Comparison of ENCODE assay signal across 23 cellular contexts in the genomic region with DNA sequence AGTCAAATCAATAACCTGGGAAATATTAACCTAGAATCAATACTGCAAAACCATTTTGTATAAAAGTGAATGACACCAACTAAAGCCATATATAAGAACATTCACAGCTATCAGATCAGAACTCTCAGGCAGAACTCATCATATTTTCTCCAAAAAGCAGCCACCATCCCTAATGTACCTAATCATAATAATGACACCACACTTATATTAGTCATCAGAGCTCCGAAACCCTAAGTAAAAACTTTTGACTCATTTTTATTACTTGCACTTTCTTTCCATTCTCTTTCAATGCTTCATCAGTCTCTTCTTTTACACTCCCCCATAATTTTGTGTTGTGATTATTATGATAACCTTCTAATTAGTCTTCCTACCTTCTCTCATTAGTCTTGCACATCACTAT. TPM values are rescaled to one million over a fixed set of nuclear protein-coding genes. Genes with fewer than 3 reads are reported as not detected.
A peak's percentile ranks its signal among the peaks of the same experiment; 100 is the strongest.
DNase-seq lines count a peak whose midpoint lies in the region; ATAC-seq, FAIRE-seq and TF ChIP-seq lines count a peak whose summit lies in the region.
"Had no signal": no experiment of that assay in that cellular context is flagged by ENCODE, and none has a peak within 500 bp of the region (broad histone marks: within the 10 kb centered on the region; RNA-seq: fewer than 3 reads in every experiment).

No MANE protein-coding gene starts in this region.

- dilution Hi-C loops in IMR-90 (cut with HindIII; ENCODE audit: low sequenced_read_pairs, unreplicated experiment): no loop called here

- H3K27ac ChIP-seq in IMR-90 (ENCODE audit: insufficient read depth, low read length) (no peak overlapping the region), GM12878 (ENCODE audit: control insufficient read depth, insufficient read depth) (no peak overlapping the region)

- peak; percentile 53 for ATAC-seq in activated CD4-positive, alpha-beta T cell treated with anti-CD3 and anti-CD28 coated beads for 36 hours
- peak; percentile 21; the same call in 1 of the 2 replicates for ATAC-seq in IMR-90 (ENCODE audit: low read depth)
- peak; percentile 74 for ATAC-seq in GM12878
- ATAC-seq in stimulated activated effector memory CD8-positive, alpha-beta T cell treated with anti-CD3 and anti-CD28 coated beads, Interleukin-12 subunit alpha, Interleukin-12 subunit beta, amount 100 ng/mL, for 72 hours: peak; percentile 61
- no peak for ATAC-seq in HG02852 (IDR thresholded peaks at IDR 0.05; ENCODE audit: unreplicated experiment)
- no peak for ATAC-seq in GM18861 (IDR thresholded peaks at IDR 0.05; ENCODE audit: unreplicated experiment)
- ATAC-seq: GM23338, Panc1 had no signal

- RAD21 ChIA-PET in GM12878 (lab: Charles Lee; ENCODE audit: unreplicated experiment): interaction anchor here (1.7 kb wide), 1 partner anchor 194 kb away, joined by 3 read pairs; no protein-coding TSS in a partner anchor

- H2BK120ac ChIP-seq in IMR-90 (ENCODE audit: low read depth, low read length): no peak overlapping the region

- H3K27me3 Mint-ChIP-seq in activated CD4-positive, alpha-beta T cell treated with anti-CD3 and anti-CD28 coated beads for 36 hours: no peaks in the 10 kb centered on the region
- H3K27me3 Mint-ChIP-seq: CD4-positive, alpha-beta T cell had no signal

- CTCF ChIA-PET in activated CD4-positive, alpha-beta T cell treated with anti-CD3 and anti-CD28 coated beads for 36 hours (lab: Charles Lee): interaction anchor here (0.9 to 1.6 kb wide), 2 partner anchors 140 to 381 kb away, joined by 3 to 5 read pairs; no protein-coding TSS in a partner anchor
- CTCF ChIA-PET in IMR-90 (lab: Yijun Ruan, JAX) (no interaction called here), GM12878 (lab: Yijun Ruan, JAX) (interaction anchor here (1.5 to 1.7 kb wide), 2 partner anchors 378 to 381 kb away, joined by 4 to 5 read pairs; no protein-coding TSS in a partner anchor)

- H3K27me3 ChIP-seq in IMR-90 (ENCODE audit: control insufficient read depth, insufficient read depth, low read length) (no peaks in the 10 kb centered on the region), GM12878 (replicated peaks in 1 of 2; ENCODE audit: control insufficient read depth in 2 of 2, insufficient read depth in 2 of 2, low read length in 1 of 2) (no peaks in the 10 kb centered on the region)
- H3K27me3 ChIP-seq: BE2C had no signal

- H2AK5ac ChIP-seq in IMR-90 (ENCODE audit: low read depth, low read length): no peak overlapping the region

- TF ChIP-seq CTCF in IMR-90 (conservative IDR thresholded peaks at IDR 0.05; ENCODE audit: low read depth, low read length): no peak
- no peak for TF ChIP-seq CTCF in GM12878 (IDR thresholded peaks at IDR 0.05 in 2 of 3, conservative IDR thresholded peaks at IDR 0.05 in 1 of 3; ENCODE audit: control insufficient read depth in 2 of 3, extremely low read depth in 1 of 3, insufficient read depth in 1 of 3, low read depth in 3 of 3, low read length in 3 of 3)

- H3K4me3 ChIP-seq in IMR-90 (ENCODE audit: insufficient read depth, low read depth, low read length) (no peak overlapping the region), GM12878 (no peak overlapping the region)
- H3K4me3 ChIP-seq: GM23338 had no signal

- intact Hi-C loops in activated CD4-positive, alpha-beta T cell treated with anti-CD3 and anti-CD28 coated beads for 36 hours (cut with DNase I, micrococcal nuclease): no loop called here
- intact Hi-C loops in IMR-90 (cut with micrococcal nuclease): no loop called here
- intact Hi-C loops in GM12878 (cut with micrococcal nuclease; ENCODE audit: unreplicated experiment): no loop called here

- H3K4me2 ChIP-seq in IMR-90 (ENCODE audit: low read depth, low read length) (no peak overlapping the region), GM12878 (ENCODE audit: control insufficient read depth, insufficient read depth) (no peak overlapping the region)
- H3K4me2 ChIP-seq: GM23338 had no signal

- TF ChIP-seq EP300 in GM12878 (IDR thresholded peaks at IDR 0.05; ENCODE audit: borderline replicate concordance in 1 of 2, control insufficient read depth in 1 of 2, low read depth in 2 of 2, low read length in 2 of 2): no peak

- peaks cover 28% of the 10 kb centered on the region for H3K9me3 Mint-ChIP-seq in activated CD4-positive, alpha-beta T cell treated with anti-CD3 and anti-CD28 coated beads for 36 hours (ENCODE audit: low read depth)
- H3K9me3 Mint-ChIP-seq in stimulated activated effector memory CD8-positive, alpha-beta T cell treated with anti-CD3 and anti-CD28 coated beads, Interleukin-12 subunit alpha, Interleukin-12 subunit beta, amount 100 ng/mL, for 72 hours: peaks cover 11% of the 10 kb centered on the region

- TF ChIP-seq RAD21 in IMR-90 (IDR thresholded peaks at IDR 0.05; ENCODE audit: low read length) (no peak), GM12878 (IDR thresholded peaks at IDR 0.05; ENCODE audit: insufficient read depth, low read depth, low read length) (no peak)

- SMC1A ChIA-PET in GM12878 (lab: Charles Lee; ENCODE audit: uncharacterized antibody, unreplicated experiment): interaction anchor here (0.8 to 1.3 kb wide), 4 partner anchors 9 to 83 kb away, joined by 3 to 5 read pairs (median 3); no protein-coding TSS in a partner anchor

- H3K4me1 ChIP-seq in IMR-90 (ENCODE audit: control insufficient read depth, insufficient read depth, low read length): no peaks in the 10 kb centered on the region
- no peaks in the 10 kb centered on the region for H3K4me1 ChIP-seq in GM12878 (ENCODE audit: control insufficient read depth, insufficient read depth, low read length)
- H3K4me1 ChIP-seq: BE2C had no signal

- TF ChIP-seq POLR2A in IMR-90 (IDR thresholded peaks at IDR 0.05; ENCODE audit: low read depth, low read length) (no peak), GM12878 (IDR thresholded peaks at IDR 0.05; ENCODE audit: low read depth, low read length) (no peak)

- H2BK15ac ChIP-seq in IMR-90 (ENCODE audit: low read depth, low read length): no peak overlapping the region

- FAIRE-seq in GM12878 (lab: Jason Lieb, UNC): no peak
- FAIRE-seq: GM18507 had no signal

- H3K18ac ChIP-seq in IMR-90 (ENCODE audit: low read depth, low read length): no peak overlapping the region

- H3K9ac ChIP-seq in IMR-90 (ENCODE audit: low read depth, low read length): no peak overlapping the region
- no peak overlapping the region for H3K9ac ChIP-seq in GM12878 (ENCODE audit: control insufficient read depth, insufficient read depth, low read length)

- no peak overlapping the region for H4K8ac ChIP-seq in IMR-90 (ENCODE audit: low read depth in 2 of 2, low read length in 2 of 2)

- no peaks in the 10 kb centered on the region for H3K9me1 ChIP-seq in IMR-90 (ENCODE audit: insufficient read depth, low read length)

- BruUV-seq in IMR-90 (replicated peaks; lab: Mats Ljungman, UMichigan): no TSS peak
- no TSS peak for BruUV-seq in GM12878 (replicated peaks; lab: Mats Ljungman, UMichigan)

- H3K36me3 Mint-ChIP-seq in activated CD4-positive, alpha-beta T cell treated with anti-CD3 and anti-CD28 coated beads for 36 hours (ENCODE audit: low read depth): peaks cover 23% of the 10 kb centered on the region
- H3K36me3 Mint-ChIP-seq in stimulated activated effector memory CD8-positive, alpha-beta T cell treated with anti-CD3 and anti-CD28 coated beads, Interleukin-12 subunit alpha, Interleukin-12 subunit beta, amount 100 ng/mL, for 72 hours: peaks cover 8% of the 10 kb centered on the region

- H3K9me3 ChIP-seq in IMR-90 (ENCODE audit: control insufficient read depth, insufficient read depth, low read length) (no peaks in the 10 kb centered on the region), GM12878 (replicated peaks; ENCODE audit: control insufficient read depth, insufficient read depth, low read length) (no peaks in the 10 kb centered on the region; the same call in 2 of the 3 replicates)
- H3K9me3 ChIP-seq: BE2C had no signal

- H2BK20ac ChIP-seq in IMR-90 (ENCODE audit: low read depth, low read length): no peak overlapping the region

- no peak overlapping the region for H3K27ac Mint-ChIP-seq in activated CD4-positive, alpha-beta T cell treated with anti-CD3 and anti-CD28 coated beads for 36 hours
- no peak overlapping the region for H3K27ac Mint-ChIP-seq in stimulated activated effector memory CD8-positive, alpha-beta T cell treated with anti-CD3 and anti-CD28 coated beads, Interleukin-12 subunit alpha, Interleukin-12 subunit beta, amount 100 ng/mL, for 72 hours
- H3K27ac Mint-ChIP-seq: CD4-positive, alpha-beta T cell; GM23338 had no signal

- no peak overlapping the region for H2BK5ac ChIP-seq in IMR-90 (ENCODE audit: low read depth, low read length, poor library complexity, severe bottlenecking)

- no CpG with 5 or more reads among the region's 1 CpG for WGBS in IMR-90 (ENCODE audit: extremely low coverage in 2 of 2, insufficient read length in 1 of 2), 2 experiments
- WGBS in GM12878 (ENCODE audit: insufficient coverage, insufficient replicate concordance, low lambda C conversion rate, missing lambda C conversion rate): 100% methylated on average over 1 of the region's 1 CpG

- no peak overlapping the region for H2AFZ ChIP-seq in IMR-90 (replicated peaks; ENCODE audit: low read length, poor library complexity)
- no peak overlapping the region for H2AFZ ChIP-seq in GM12878 (ENCODE audit: control insufficient read depth, low read depth, low read length)
- H2AFZ ChIP-seq: GM23338 had no signal

- H3K36me3 ChIP-seq in IMR-90 (ENCODE audit: control insufficient read depth, insufficient read depth, low read length) (no peaks in the 10 kb centered on the region), GM12878 (ENCODE audit: control insufficient read depth in 2 of 2, insufficient read depth in 2 of 2, low read length in 1 of 2) (no peaks in the 10 kb centered on the region)
- H3K36me3 ChIP-seq: BE2C had no signal

- no peaks in the 10 kb centered on the region for H3K79me2 ChIP-seq in GM12878 (ENCODE audit: control insufficient read depth, insufficient read depth, low read length)

- H4K91ac ChIP-seq in IMR-90 (ENCODE audit: insufficient read depth, low read depth, low read length): no peak overlapping the region

- no peak overlapping the region for H4K5ac ChIP-seq in IMR-90 (ENCODE audit: low read depth, low read length)

- H3K79me1 ChIP-seq in IMR-90 (ENCODE audit: low read depth in 1 of 2, low read length in 2 of 2): no peaks in the 10 kb centered on the region

- H3K14ac ChIP-seq in IMR-90 (replicated peaks; ENCODE audit: low read depth, low read length): no peak overlapping the region

- no peak overlapping the region for H3K4ac ChIP-seq in IMR-90 (ENCODE audit: low read depth, low read length)

- no peak overlapping the region for H2AK9ac ChIP-seq in IMR-90 (replicated peaks; ENCODE audit: low read depth, low read length, poor library complexity)

- no peak overlapping the region for H3K4me3 Mint-ChIP-seq in activated CD4-positive, alpha-beta T cell treated with anti-CD3 and anti-CD28 coated beads for 36 hours
- no peak overlapping the region for H3K4me3 Mint-ChIP-seq in stimulated activated effector memory CD8-positive, alpha-beta T cell treated with anti-CD3 and anti-CD28 coated beads, Interleukin-12 subunit alpha, Interleukin-12 subunit beta, amount 100 ng/mL, for 72 hours
- H3K4me3 Mint-ChIP-seq: CD4-positive, alpha-beta T cell; GM23338 had no signal

- H3K4me1 Mint-ChIP-seq in activated CD4-positive, alpha-beta T cell treated with anti-CD3 and anti-CD28 coated beads for 36 hours: peaks cover 9% of the 10 kb centered on the region
- no peaks in the 10 kb centered on the region for H3K4me1 Mint-ChIP-seq in stimulated activated effector memory CD8-positive, alpha-beta T cell treated with anti-CD3 and anti-CD28 coated beads, Interleukin-12 subunit alpha, Interleukin-12 subunit beta, amount 100 ng/mL, for 72 hours
- H3K4me1 Mint-ChIP-seq: GM23338 had no signal

- POLR2A ChIA-PET in activated CD4-positive, alpha-beta T cell treated with anti-CD3 and anti-CD28 coated beads for 36 hours (lab: Charles Lee): no interaction called here
- POLR2A ChIA-PET in IMR-90 (lab: Charles Lee; ENCODE audit: unreplicated experiment): interaction anchor here (0.6 kb wide), 1 partner anchor 15 kb away, joined by 3 read pairs; no protein-coding TSS in a partner anchor
- POLR2A ChIA-PET in GM12878 (lab: Charles Lee): no interaction called here

- H3K23ac ChIP-seq in IMR-90 (ENCODE audit: low read depth, low read length): no peak overlapping the region

- in situ Hi-C loops in IMR-90 (cut with MboI; ENCODE audit: low sequenced_read_pairs): no loop called here
- in situ Hi-C loops in GM12878 (cut with MboI): no loop called here

- H3K56ac ChIP-seq in IMR-90 (ENCODE audit: extremely low read depth, insufficient read depth, low read length): no peak overlapping the region

- DNase-seq in activated CD4-positive, alpha-beta T cell treated with anti-CD3 and anti-CD28 coated beads for 36 hours: no peak
- no peak for DNase-seq in activated CD4-positive, alpha-beta T cell treated with anti-CD3 and anti-CD28 coated beads, Interleukin-2, amount 50 U/mL, for 1 hour
- DNase-seq in IMR-90: peak; percentile 4
- no peak for DNase-seq in GM12878 (ENCODE audit: low read depth, low spot score)
- DNase-seq in stimulated activated effector memory CD8-positive, alpha-beta T cell treated with anti-CD3 and anti-CD28 coated beads, Interleukin-12 subunit alpha, Interleukin-12 subunit beta, amount 100 ng/mL, for 72 hours (ENCODE audit: low spot score in 2 of 2): no peak
- no peak for DNase-seq in NCI-H2196 treated with DMSO at 0.1 percent for 48 hours (lab: John Stamatoyannopoulos, UW; ENCODE audit: unreplicated experiment)
- DNase-seq: 8988T; BE2C; CD4-positive, alpha-beta T cell; DMS53; KG1; MM.1S; NCI-H1092 treated with DMSO at 0.1 percent for 48 hours; NCI-H2081 treated with DMSO at 0.1 percent for 48 hours; NCI-H510A treated with DMSO at 0.1 percent for 48 hours; NCI-H82; Right ventricle myocardium superior had no signal

- no peaks in the 10 kb centered on the region for H4K20me1 ChIP-seq in IMR-90 (ENCODE audit: insufficient read depth, low read length)
- H4K20me1 ChIP-seq in GM12878 (ENCODE audit: control insufficient read depth, insufficient read depth): no peaks in the 10 kb centered on the region

RNA-seq across cellular contexts. Expression of gene INSL6, which starts 45.3 kb away (rescaled TPM):
- not detected for total RNA-seq in activated CD4-positive, alpha-beta T cell treated with anti-CD3 and anti-CD28 coated beads for 36 hours
- total RNA-seq in IMR-90 (2012; rRNA removed) (not detected in 2 replicates), GM12878 (2014; rRNA removed) (not detected in 2 replicates), GM12878 (2014; rRNA removed; fragmentation: Illumina TruSeq; extraction: Trizol) (not detected in 2 replicates), GM12878 (2021) (not detected in 2 replicates)
- polyA plus RNA-seq in IMR-90 (2012; rRNA removed) (not detected in 2 replicates), GM12878 (2011; rRNA removed) (not detected in 2 replicates), GM12878 (2014; fragmentation: Illumina TruSeq; extraction: Trizol) (not detected in 2 replicates), GM12878 (2014; fragmentation: Nextera tagmentation; extraction: Ambion mirVana) (under 1 TPM in 1 of 2 experiments, not detected in 1; 0.10 TPM), GM12878 (2014; rRNA removed) (not detected in 2 replicates), GM12878 (2016; fragmentation: Nextera tagmentation; extraction: Ambion mirVana) (1 to 10 TPM in 1 of 2 experiments, under 1 TPM in 1; 0.84 to 1.6 TPM)
- not detected in 2 replicates for polyA plus RNA-seq in IMR-90 (2012; cell fraction: cytosol; rRNA removed)
- polyA plus RNA-seq in IMR-90 (2012; cell fraction: nucleus; rRNA removed; ENCODE audit: low replicate concordance): not detected in 2 replicates
- not detected in 2 replicates for total RNA-seq in GM12878 (2013; cell fraction: nucleolus; rRNA removed)
- not detected for polyA plus RNA-seq in GM12878 (2011; ENCODE audit: low read depth)
- polyA plus RNA-seq in GM12878 (2011; cell fraction: cytosol; rRNA removed): not detected in 2 replicates
- polyA plus RNA-seq in GM12878 (2011; cell fraction: nucleus; rRNA removed): not detected in 2 replicates
- not detected in 2 replicates for polyA plus RNA-seq in GM12878 (2012)
- polyA minus RNA-seq in GM12878 (2011; rRNA and poly(A)+ RNA removed): not detected in 2 replicates
- not detected in 2 replicates for polyA minus RNA-seq in GM12878 (2011; cell fraction: cytosol; rRNA and poly(A)+ RNA removed)
- not detected in 2 replicates for polyA minus RNA-seq in GM12878 (2011; cell fraction: nucleus; rRNA and poly(A)+ RNA removed)
- total RNA-seq: CD4-positive, alpha-beta T cell; G401; GM23338; Right ventricle myocardium superior had no signal
- polyA plus RNA-seq: GM23338 had no signal

Comparison
In these comparisons a context has a peak if more than half of its experiments do, and no peak if none do; other contexts are left out.
1. ATAC-seq: peak in activated CD4-positive, alpha-beta T cell treated with anti-CD3 and anti-CD28 coated beads for 36 hours (single experiment), IMR-90 (single experiment), GM12878 (single experiment) and stimulated activated effector memory CD8-positive, alpha-beta T cell treated with anti-CD3 and anti-CD28 coated beads, Interleukin-12 subunit alpha, Interleukin-12 subunit beta, amount 100 ng/mL, for 72 hours (single experiment); none in HG02852 (single experiment) and GM18861 (single experiment).